ENCODE assay signal across 22 cellular contexts in genomic region chr6:3663811-3664210, GRCh38.
"Had no signal": no experiment of that assay in that cellular context is flagged by ENCODE, and none has a peak within 500 bp of the region (broad histone marks: within the 10 kb centered on the region; RNA-seq: fewer than 3 reads in every experiment).

No MANE protein-coding gene starts in this region.

- H3K4me1 ChIP-seq: gastrocnemius medialis, upper lobe of right lung had no signal

- H3K36me3 ChIP-seq: gastrocnemius medialis, upper lobe of right lung had no signal

- H3K36me3 Mint-ChIP-seq: naive thymus-derived CD4-positive, alpha-beta T cell had no signal

- DNase-seq: activated CD4-positive, alpha-beta memory T cell treated with anti-CD3 and anti-CD28 coated beads, Interleukin-2, amount 10 ng/mL, durations not matched to agents 7 days and 5 days; activated CD4-positive, alpha-beta T cell treated with anti-CD3 and anti-CD28 coated beads, Interleukin-2, amount 10 ng/mL, durations not matched to agents 7 days and 5 days; activated CD4-positive, CD25-positive, alpha-beta regulatory T cell treated with anti-CD3 and anti-CD28 coated beads, Interleukin-2, amount 50 U/mL, for 72 hours; activated naive CD8-positive, alpha-beta T cell treated with anti-CD3 and anti-CD28 coated beads, Interleukin-2, amount 50 U/mL, for 24 hours; activated T-cell treated with anti-CD3 and anti-CD28 coated beads, Interleukin-2, amount 50 U/mL, for 48 hours; amygdala; central memory CD4-positive, alpha-beta T cell; effector CD4-positive, alpha-beta T cell; gastrocnemius medialis; glutamatergic neuron; left cardiac atrium; left ventricle myocardium superior; naive thymus-derived CD4-positive, alpha-beta T cell; stimulated activated CD4-positive, alpha-beta T cell treated with anti-CD3 and anti-CD28 coated beads, Interleukin-2, amount 100 ng/mL, for 48 hours; stimulated activated naive CD8-positive, alpha-beta T cell treated with anti-CD3 and anti-CD28 coated beads, Interleukin-15, Interleukin-2, amounts not matched to agents 100 U/mL and 50 U/mL, for 24 hours; SW 1271; T-helper 9 cell; upper lobe of right lung had no signal

- H3K4me1 Mint-ChIP-seq: activated CD4-positive, alpha-beta memory T cell treated with anti-CD3 and anti-CD28 coated beads, Interleukin-2, amount 10 ng/mL, durations not matched to agents 7 days and 5 days; activated CD4-positive, alpha-beta T cell treated with anti-CD3 and anti-CD28 coated beads, Interleukin-2, amount 10 ng/mL, durations not matched to agents 7 days and 5 days; activated naive CD4-positive, alpha-beta T cell treated with anti-CD3 and anti-CD28 coated beads, Interleukin-2, amount 50 U/mL, for 24 hours; activated naive CD8-positive, alpha-beta T cell treated with anti-CD3 and anti-CD28 coated beads, Interleukin-2, amount 50 U/mL, for 24 hours; naive thymus-derived CD4-positive, alpha-beta T cell had no signal

- ATAC-seq: activated naive CD8-positive, alpha-beta T cell treated with anti-CD3 and anti-CD28 coated beads, Interleukin-2, amount 50 U/mL, for 24 hours; gastrocnemius medialis; left cardiac atrium; left ventricle myocardium superior; naive thymus-derived CD4-positive, alpha-beta T cell; stimulated activated naive CD8-positive, alpha-beta T cell treated with anti-CD3 and anti-CD28 coated beads, Interleukin-15, Interleukin-2, amounts not matched to agents 100 U/mL and 50 U/mL, for 24 hours had no signal

- H3K4me3 ChIP-seq: gastrocnemius medialis, upper lobe of right lung had no signal

- H3K9me3 Mint-ChIP-seq: activated CD4-positive, alpha-beta memory T cell treated with anti-CD3 and anti-CD28 coated beads, Interleukin-2, amount 10 ng/mL, durations not matched to agents 7 days and 5 days; activated CD4-positive, alpha-beta T cell treated with anti-CD3 and anti-CD28 coated beads, Interleukin-2, amount 10 ng/mL, durations not matched to agents 7 days and 5 days; activated T-helper 2 cell treated with anti-CD3 and anti-CD28 coated beads, Interferon-gamma antibody, Interleukin-2, Interleukin-4, amounts not matched to agents 10 μg/mL and 5 μg/mL and 100 μg/mL, durations not matched to agents 14 hours and 24 hours and 36 hours; dendritic cell treated with granulocyte-macrophage colony-stimulating factor and Interleukin-4, amounts not matched to agents 40 ng/mL and 50 ng/mL, for 4 days; T-helper 1 cell treated with Interleukin-12 subunit alpha and Interleukin-12 subunit beta and Interleukin-4 antibody, amounts not matched to agents 30 μg/mL and 1 μg/mL, for 36 hours had no signal

- H3K9me3 ChIP-seq: gastrocnemius medialis, upper lobe of right lung had no signal

- H3K27ac Mint-ChIP-seq: activated CD4-positive, alpha-beta memory T cell treated with anti-CD3 and anti-CD28 coated beads, Interleukin-2, amount 10 ng/mL, durations not matched to agents 7 days and 5 days; activated CD4-positive, alpha-beta T cell treated with anti-CD3 and anti-CD28 coated beads, Interleukin-2, amount 10 ng/mL, durations not matched to agents 7 days and 5 days; activated naive CD4-positive, alpha-beta T cell treated with anti-CD3 and anti-CD28 coated beads, Interleukin-2, amount 50 U/mL, for 24 hours; activated naive CD8-positive, alpha-beta T cell treated with anti-CD3 and anti-CD28 coated beads, Interleukin-2, amount 50 U/mL, for 24 hours; activated T-helper 2 cell treated with anti-CD3 and anti-CD28 coated beads, Interferon-gamma antibody, Interleukin-2, Interleukin-4, amounts not matched to agents 10 μg/mL and 5 μg/mL and 100 μg/mL, durations not matched to agents 14 hours and 24 hours and 36 hours; dendritic cell treated with granulocyte-macrophage colony-stimulating factor and Interleukin-4, amounts not matched to agents 40 ng/mL and 50 ng/mL, for 4 days; naive thymus-derived CD4-positive, alpha-beta T cell; T-helper 1 cell treated with Interleukin-12 subunit alpha and Interleukin-12 subunit beta and Interleukin-4 antibody, amounts not matched to agents 30 μg/mL and 1 μg/mL, for 36 hours had no signal

- H3K4me3 Mint-ChIP-seq: activated CD4-positive, alpha-beta memory T cell treated with anti-CD3 and anti-CD28 coated beads, Interleukin-2, amount 10 ng/mL, durations not matched to agents 7 days and 5 days; activated CD4-positive, alpha-beta T cell treated with anti-CD3 and anti-CD28 coated beads, Interleukin-2, amount 10 ng/mL, durations not matched to agents 7 days and 5 days; activated naive CD4-positive, alpha-beta T cell treated with anti-CD3 and anti-CD28 coated beads, Interleukin-2, amount 50 U/mL, for 24 hours; activated naive CD8-positive, alpha-beta T cell treated with anti-CD3 and anti-CD28 coated beads, Interleukin-2, amount 50 U/mL, for 24 hours; dendritic cell treated with granulocyte-macrophage colony-stimulating factor and Interleukin-4, amounts not matched to agents 40 ng/mL and 50 ng/mL, for 4 days; naive thymus-derived CD4-positive, alpha-beta T cell; T-helper 1 cell treated with Interleukin-12 subunit alpha and Interleukin-12 subunit beta and Interleukin-4 antibody, amounts not matched to agents 30 μg/mL and 1 μg/mL, for 36 hours had no signal

- H3K27ac ChIP-seq: gastrocnemius medialis, upper lobe of right lung had no signal

- H3K27me3 ChIP-seq: gastrocnemius medialis, upper lobe of right lung had no signal
